8 cellular contexts compared by ENCODE assay signal in the genomic region with DNA sequence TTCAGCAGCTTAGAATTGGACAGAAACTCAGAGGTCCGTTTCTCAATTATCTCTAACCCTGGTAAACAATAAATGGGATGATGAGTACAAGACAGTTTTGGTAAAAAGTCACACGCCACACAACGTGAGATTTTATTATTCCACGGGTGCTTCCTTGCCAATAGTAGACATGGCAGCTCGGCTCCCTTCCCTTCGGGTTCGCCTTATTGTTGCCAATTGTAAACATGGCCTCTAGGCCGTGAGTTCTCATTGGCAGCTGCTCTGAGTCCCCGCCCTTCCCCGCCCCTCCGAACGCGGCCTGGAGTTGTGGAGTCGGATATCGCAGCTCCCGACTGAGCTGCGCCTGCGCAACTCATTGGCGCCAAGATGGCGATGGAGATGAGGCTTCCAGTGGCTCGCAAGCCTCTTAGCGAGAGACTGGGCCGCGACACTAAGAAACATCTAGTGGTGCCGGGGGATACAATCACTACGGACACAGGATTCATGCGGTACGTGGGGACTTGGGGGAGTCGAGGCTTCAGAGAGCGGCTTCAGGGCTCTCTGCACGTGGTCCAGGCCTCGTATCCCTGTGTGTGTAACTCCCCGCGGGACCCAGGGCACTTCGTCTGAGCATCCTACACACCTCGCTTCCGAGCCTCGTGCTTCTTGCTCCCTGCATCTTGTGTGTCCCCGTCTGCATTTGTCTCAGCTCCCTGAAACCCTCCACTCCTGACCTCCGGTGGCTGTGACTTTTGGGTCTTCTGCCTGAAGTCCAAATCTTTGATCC. TPM values are rescaled to one million over a fixed set of nuclear protein-coding genes. Genes with fewer than 3 reads are reported as not detected.
DNase-seq lines count a peak whose midpoint lies in the region; ATAC-seq and TF ChIP-seq lines count a peak whose summit lies in the region.

A gene with protein sequence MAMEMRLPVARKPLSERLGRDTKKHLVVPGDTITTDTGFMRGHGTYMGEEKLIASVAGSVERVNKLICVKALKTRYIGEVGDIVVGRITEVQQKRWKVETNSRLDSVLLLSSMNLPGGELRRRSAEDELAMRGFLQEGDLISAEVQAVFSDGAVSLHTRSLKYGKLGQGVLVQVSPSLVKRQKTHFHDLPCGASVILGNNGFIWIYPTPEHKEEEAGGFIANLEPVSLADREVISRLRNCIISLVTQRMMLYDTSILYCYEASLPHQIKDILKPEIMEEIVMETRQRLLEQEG (plus strand): TSS at position 355 of the 766 bp plus-strand sequence. CDS start 12 bp downstream, at position 367.

- H3K9me3 ChIP-seq in iPS-18c (ENCODE audit: control insufficient read depth, insufficient read depth, low read length) (peaks cover 2% of the 10 kb centered on the region), skeletal muscle tissue (ENCODE audit: control insufficient read depth in 3 of 3, low read length in 3 of 3) (no peaks in the 10 kb centered on the region)

- peaks cover 16 to 28% (median 19%) of the 10 kb centered on the region in 3 donors for H3K36me3 ChIP-seq in skeletal muscle tissue (ENCODE audit: control insufficient read depth in 3 of 3, insufficient read depth in 3 of 3, low read length in 3 of 3)

- H3K4me3 ChIP-seq in AG04449 (ENCODE audit: low read depth, low read length) (peak within 1 kb of the TSS; percentile 86), iPS-18c (ENCODE audit: insufficient read depth, low read depth, low read length) (peak within 1 kb of the TSS; percentile 79), skeletal muscle tissue (ENCODE audit: low read length in 3 of 3) (peak within 1 kb of the TSS; percentile 87 to 99 (median 93))

- H3K27me3 ChIP-seq in skeletal muscle tissue (ENCODE audit: control insufficient read depth in 3 of 3, insufficient read depth in 3 of 3, low read length in 3 of 3): no peaks in the 10 kb centered on the region

- in situ Hi-C loops in T47D (cut with HindIII; ENCODE audit: low pct_unique_long_range_greater_than_20kb, low sequenced_read_pairs): no loop called here

- POLR2A ChIA-PET in AG04449 (lab: Yijun Ruan, JAX): no interaction called here

- TF ChIP-seq CTCF in AG04449 (IDR thresholded peaks at IDR 0.05; ENCODE audit: insufficient read depth, low read length, missing control alignments): no peak
- TF ChIP-seq CTCF in VCaP (conservative IDR thresholded peaks at IDR 0.05): no peak

- peak within 1 kb of the TSS; percentile 62 to 89 (median 75) for H3K9ac ChIP-seq in skeletal muscle tissue (ENCODE audit: low read depth in 1 of 3, low read length in 3 of 3)

- CTCF ChIA-PET in AG04449 (lab: Yijun Ruan, JAX): interaction anchor here (1.0 to 5.2 kb wide), 11 partner anchors 7 to 587 kb away, joined by 3 to 34 read pairs (median 5); no protein-coding TSS in a partner anchor

- peak within 1 kb of the TSS; percentile 80 for H3K27ac ChIP-seq in VCaP
- no peak within 1 kb of the TSS for H3K27ac ChIP-seq in skeletal muscle tissue (ENCODE audit: low read depth, low read length)

- peak; percentile 88 for DNase-seq in AG04449 (ENCODE audit: low read depth, low spot score)
- DNase-seq in NCI-H2196 treated with DMSO at 0.1 percent for 48 hours (lab: John Stamatoyannopoulos, UW; ENCODE audit: unreplicated experiment): peak; percentile 95
- DNase-seq in T47D (ENCODE audit: low read depth in 1 of 2, low spot score in 1 of 2): peak; percentile 97 to 99

- ATAC-seq in GM18873 (IDR thresholded peaks at IDR 0.05; ENCODE audit: low FRiP score, unreplicated experiment): peak; percentile 82
- peak; percentile 91 for ATAC-seq in HG03135 (IDR thresholded peaks at IDR 0.05; ENCODE audit: unreplicated experiment)

- peaks cover 14 to 21% (median 17%) of the 10 kb centered on the region in 3 donors for H3K4me1 ChIP-seq in skeletal muscle tissue (ENCODE audit: control insufficient read depth in 3 of 3, insufficient read depth in 3 of 3, low read length in 3 of 3)

RNA-seq across cellular contexts. Expression of the gene that starts here (rescaled TPM):
- 27.1 TPM for total RNA-seq in skeletal muscle tissue
